ENCODE assay signal across 21 cellular contexts in genomic region chr20:3392756-3393155, GRCh38. TPM values are rescaled to one million over a fixed set of nuclear protein-coding genes. Genes with fewer than 3 reads are reported as not detected.
"Had no signal": no experiment of that assay in that cellular context is flagged by ENCODE, and none has a peak within 500 bp of the region (broad histone marks: within the 10 kb centered on the region; RNA-seq: fewer than 3 reads in every experiment).

No MANE protein-coding gene starts in this region.

- FAIRE-seq: RCC 7860 had no signal

- H3K4me1 ChIP-seq: SJSA1 had no signal

- H3K9me3 ChIP-seq: SJSA1 had no signal

- H3K27me3 ChIP-seq: SJSA1 had no signal

- H3K4me3 ChIP-seq: SJSA1, SK-N-MC had no signal

- DNase-seq: KBM-7, MM.1S, NCI-H1092 treated with DMSO at 0.1 percent for 48 hours, NCI-H1436, NCI-H187, NCI-H2029, NCI-H2081 treated with DMSO at 0.1 percent for 48 hours, NCI-H2171, NCI-H226, NCI-H446, NCI-H510A, NCI-H524 treated with DMSO at 0.1 percent for 48 hours, NCI-H69, Right ventricle myocardium superior, RPMI8226, SIG-M5, SW 1271 had no signal

- H3K27ac ChIP-seq: SJSA1, SK-N-MC had no signal

RNA-seq across cellular contexts. Expression of gene DNAAF9, which starts 14.7 kb away (rescaled TPM):
- total RNA-seq: HT-29 had no signal
